In the genomic region with DNA sequence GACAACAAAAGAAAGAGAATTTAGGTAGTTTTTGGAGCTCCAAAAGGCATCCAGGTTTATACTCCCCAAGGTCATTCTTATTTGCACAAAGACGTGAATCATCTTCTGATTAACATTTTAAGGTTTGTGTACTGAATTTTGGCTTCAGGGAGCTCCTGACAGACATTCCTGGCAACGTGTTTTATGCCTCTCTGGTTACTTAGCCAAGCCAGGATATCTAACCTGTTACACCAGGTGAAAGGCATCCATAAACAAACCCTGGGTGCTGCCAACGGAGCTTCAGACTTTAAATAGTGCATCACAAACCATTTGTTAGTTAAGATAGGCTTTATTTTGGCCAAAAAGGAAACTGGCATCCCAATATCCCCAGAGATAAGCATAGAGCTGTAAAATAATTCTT, we compare ENCODE assay signal across 22 cellular contexts.
"Had no signal": no experiment of that assay in that cellular context is flagged by ENCODE, and none has a peak within 500 bp of the region (broad histone marks: within the 10 kb centered on the region; RNA-seq: fewer than 3 reads in every experiment).

No MANE protein-coding gene starts in this region.

- DNase-seq: activated CD4-positive, alpha-beta memory T cell treated with anti-CD3 and anti-CD28 coated beads for 36 hours; activated CD4-positive, alpha-beta T cell treated with anti-CD3 and anti-CD28 coated beads for 48 hours; activated effector memory CD4-positive, alpha-beta T cell treated with anti-CD3 and anti-CD28 coated beads, Interleukin-2, amount 50 U/mL, for 16 hours; anterior cingulate cortex; body of pancreas; caudate nucleus; dermis blood vessel endothelial cell; effector memory CD4-positive, alpha-beta T cell; glutamatergic neuron; kidney glomerular epithelial cell; pancreas; right cardiac atrium; stimulated activated CD4-positive, alpha-beta T cell treated with anti-CD3 and anti-CD28 coated beads, Interleukin-4, amount 100 ng/mL, for 24 hours; stimulated activated naive CD4-positive, alpha-beta T cell treated with Interleukin-2 at 50 U/mL for 16 hours; T1000; upper lobe of left lung had no signal

- H2AFZ ChIP-seq: hepatocyte had no signal

- H3K4me1 Mint-ChIP-seq: activated naive CD4-positive, alpha-beta T cell treated with anti-CD3 and anti-CD28 coated beads, Interleukin-2, amount 50 U/mL, for 24 hours; memory B cell; nephron had no signal

- H3K9me3 ChIP-seq: body of pancreas, pancreas, upper lobe of left lung had no signal

- ATAC-seq: body of pancreas, esophagus mucosa, pancreas, right cardiac atrium had no signal

- H3K36me3 ChIP-seq: pancreas, upper lobe of left lung had no signal

- H3K36me3 Mint-ChIP-seq: activated CD4-positive, alpha-beta memory T cell treated with anti-CD3 and anti-CD28 coated beads for 36 hours; activated naive CD4-positive, alpha-beta T cell treated with anti-CD3 and anti-CD28 coated beads, Interleukin-2, amount 50 U/mL, for 24 hours; memory B cell had no signal

- H3K27me3 Mint-ChIP-seq: activated CD4-positive, alpha-beta memory T cell treated with anti-CD3 and anti-CD28 coated beads for 36 hours; activated naive CD4-positive, alpha-beta T cell treated with anti-CD3 and anti-CD28 coated beads, Interleukin-2, amount 50 U/mL, for 24 hours; memory B cell had no signal

- H3K27ac ChIP-seq: body of pancreas, hepatocyte, pancreas, upper lobe of left lung had no signal

- H3K27ac Mint-ChIP-seq: activated CD4-positive, alpha-beta memory T cell treated with anti-CD3 and anti-CD28 coated beads for 36 hours; activated naive CD4-positive, alpha-beta T cell treated with anti-CD3 and anti-CD28 coated beads, Interleukin-2, amount 50 U/mL, for 24 hours; memory B cell; nephron; T-helper 1 cell treated with Interleukin-12 subunit alpha and Interleukin-12 subunit beta and Interleukin-4 antibody, amounts not matched to agents 30 μg/mL and 1 μg/mL, for 36 hours had no signal

- H3K4me2 ChIP-seq: hepatocyte had no signal

- H3K79me2 ChIP-seq: hepatocyte had no signal

- H3K27me3 ChIP-seq: body of pancreas, hepatocyte, upper lobe of left lung had no signal

- H3K9me3 Mint-ChIP-seq: activated naive CD4-positive, alpha-beta T cell treated with anti-CD3 and anti-CD28 coated beads, Interleukin-2, amount 50 U/mL, for 24 hours; nephron; T-helper 1 cell treated with Interleukin-12 subunit alpha and Interleukin-12 subunit beta and Interleukin-4 antibody, amounts not matched to agents 30 μg/mL and 1 μg/mL, for 36 hours had no signal

- H3K4me1 ChIP-seq: body of pancreas, pancreas, upper lobe of left lung had no signal

- H3K4me3 ChIP-seq: body of pancreas, hepatocyte, pancreas, upper lobe of left lung had no signal

- H3K4me3 Mint-ChIP-seq: activated CD4-positive, alpha-beta memory T cell treated with anti-CD3 and anti-CD28 coated beads for 36 hours; activated naive CD4-positive, alpha-beta T cell treated with anti-CD3 and anti-CD28 coated beads, Interleukin-2, amount 50 U/mL, for 24 hours; memory B cell; nephron; T-helper 1 cell treated with Interleukin-12 subunit alpha and Interleukin-12 subunit beta and Interleukin-4 antibody, amounts not matched to agents 30 μg/mL and 1 μg/mL, for 36 hours had no signal
